In genomic region chr19:53878786-53879144, GRCh38 we compare ENCODE assay signal across 9 cellular contexts. TPM values are rescaled to one million over a fixed set of nuclear protein-coding genes. Genes with fewer than 3 reads are reported as not detected.
DNase-seq lines count a peak whose midpoint lies in the region; ATAC-seq and FAIRE-seq lines count a peak whose summit lies in the region.
"Had no signal": no experiment of that assay in that cellular context is flagged by ENCODE, and none has a peak within 500 bp of the region (broad histone marks: within the 10 kb centered on the region; RNA-seq: fewer than 3 reads in every experiment).

No MANE protein-coding gene starts in this region.

- peaks cover 2% of the 10 kb centered on the region for H3K9me3 Mint-ChIP-seq in stimulated activated naive CD8-positive, alpha-beta T cell treated with anti-CD3 and anti-CD28 coated beads, Interleukin-15, Interleukin-2, amounts not matched to agents 100 ng/mL and 50 ng/mL, for 24 hours
- H3K9me3 Mint-ChIP-seq in naive thymus-derived CD8-positive, alpha-beta T cell: peaks cover 0 to 13% (median 0%) of the 10 kb centered on the region in 9 donors
- H3K9me3 Mint-ChIP-seq: activated B cell treated with CpG ODN at 0.5 μM for 24 hours had no signal

- H3K9me3 ChIP-seq in endocrine pancreas (ENCODE audit: control insufficient read depth, low read length): no peaks in the 10 kb centered on the region

- no peak for ATAC-seq in stimulated activated naive CD8-positive, alpha-beta T cell treated with anti-CD3 and anti-CD28 coated beads, Interleukin-15, Interleukin-2, amounts not matched to agents 100 U/mL and 50 U/mL, for 24 hours
- peak in 1 of 2 donors; percentile 2 for ATAC-seq in naive thymus-derived CD8-positive, alpha-beta T cell
- ATAC-seq in HG02840 (IDR thresholded peaks at IDR 0.05; ENCODE audit: low FRiP score, unreplicated experiment): no peak

- H3K9ac ChIP-seq in endocrine pancreas (ENCODE audit: control insufficient read depth, insufficient read depth, low read length): peak overlapping the region; percentile 5

- H3K27ac Mint-ChIP-seq in stimulated activated naive CD8-positive, alpha-beta T cell treated with anti-CD3 and anti-CD28 coated beads, Interleukin-15, Interleukin-2, amounts not matched to agents 100 ng/mL and 50 ng/mL, for 24 hours: peak overlapping the region; percentile 10
- peak overlapping the region in 6 of 10 donors; percentile 43 to 78 (median 70) for H3K27ac Mint-ChIP-seq in naive thymus-derived CD8-positive, alpha-beta T cell
- H3K27ac Mint-ChIP-seq: activated B cell treated with CpG ODN at 0.5 μM for 24 hours had no signal

- FAIRE-seq in urothelium cell line (lab: Jason Lieb, UNC): no peak

- H3K4me3 Mint-ChIP-seq in stimulated activated naive CD8-positive, alpha-beta T cell treated with anti-CD3 and anti-CD28 coated beads, Interleukin-15, Interleukin-2, amounts not matched to agents 100 ng/mL and 50 ng/mL, for 24 hours: peak overlapping the region; percentile 79
- H3K4me3 Mint-ChIP-seq in naive thymus-derived CD8-positive, alpha-beta T cell: no peak overlapping the region
- H3K4me3 Mint-ChIP-seq: activated B cell treated with CpG ODN at 0.5 μM for 24 hours had no signal

- H3K4me3 ChIP-seq in endocrine pancreas (ENCODE audit: control insufficient read depth, insufficient read depth, low read length): peak overlapping the region; percentile 35

- peaks cover 27% of the 10 kb centered on the region for H3K36me3 Mint-ChIP-seq in stimulated activated naive CD8-positive, alpha-beta T cell treated with anti-CD3 and anti-CD28 coated beads, Interleukin-15, Interleukin-2, amounts not matched to agents 100 ng/mL and 50 ng/mL, for 24 hours (ENCODE audit: low read depth)
- peaks cover 10 to 16% (median 13%) of the 10 kb centered on the region in 3 donors for H3K36me3 Mint-ChIP-seq in naive thymus-derived CD8-positive, alpha-beta T cell

- POLR2A ChIA-PET in naive thymus-derived CD8-positive, alpha-beta T cell (lab: Charles Lee): interaction anchor here (4.3 kb wide), 1 partner anchor 11 kb away, joined by 57 read pairs; the partner anchor contains the start of gene MYADM

- H3K27me3 Mint-ChIP-seq in stimulated activated naive CD8-positive, alpha-beta T cell treated with anti-CD3 and anti-CD28 coated beads, Interleukin-15, Interleukin-2, amounts not matched to agents 100 ng/mL and 50 ng/mL, for 24 hours: peaks cover 8% of the 10 kb centered on the region
- peaks cover 2 to 17% (median 6%) of the 10 kb centered on the region in 5 donors for H3K27me3 Mint-ChIP-seq in naive thymus-derived CD8-positive, alpha-beta T cell

- peaks cover 60% of the 10 kb centered on the region for H3K4me1 Mint-ChIP-seq in stimulated activated naive CD8-positive, alpha-beta T cell treated with anti-CD3 and anti-CD28 coated beads, Interleukin-15, Interleukin-2, amounts not matched to agents 100 ng/mL and 50 ng/mL, for 24 hours (ENCODE audit: low read depth)
- peaks cover 33 to 62% (median 54%) of the 10 kb centered on the region in 4 donors for H3K4me1 Mint-ChIP-seq in naive thymus-derived CD8-positive, alpha-beta T cell

- no peaks in the 10 kb centered on the region for H3K4me1 ChIP-seq in endocrine pancreas (ENCODE audit: control insufficient read depth, insufficient read depth, low read length)

- peaks cover 6% of the 10 kb centered on the region for H3K36me3 ChIP-seq in endocrine pancreas (ENCODE audit: control insufficient read depth, insufficient read depth, low read length)

- H3K27me3 ChIP-seq in endocrine pancreas (ENCODE audit: control insufficient read depth, insufficient read depth, low read length): no peaks in the 10 kb centered on the region

- no peak for DNase-seq in stimulated activated naive CD8-positive, alpha-beta T cell treated with anti-CD3 and anti-CD28 coated beads, Interleukin-15, Interleukin-2, amounts not matched to agents 100 U/mL and 50 U/mL, for 24 hours
- DNase-seq in naive thymus-derived CD8-positive, alpha-beta T cell: no peak
- DNase-seq in SIG-M5 treated with dmso at 0.1 percent for 504 hours (lab: John Stamatoyannopoulos, UW; ENCODE audit: unreplicated experiment) (no peak), iPS-NIHi11 (ENCODE audit: low spot score) (no peak), urothelium cell line (ENCODE audit: low spot score) (no peak)

RNA-seq across cellular contexts. Expression of gene PRKCG, which starts 3.2 kb away (rescaled TPM):
- total RNA-seq in naive thymus-derived CD8-positive, alpha-beta T cell: not detected
- not detected for polyA plus RNA-seq in naive thymus-derived CD8-positive, alpha-beta T cell
- total RNA-seq: activated B cell treated with CpG ODN at 0.5 μM for 24 hours had no signal

RNA-seq across cellular contexts. Expression of gene MYADM, which starts 11.1 kb away (rescaled TPM):
- 10 to 100 TPM; 35.0 to 36.5 TPM for total RNA-seq in naive thymus-derived CD8-positive, alpha-beta T cell
- 10 to 100 TPM; 33.9 to 42.0 (median 40.3) TPM for polyA plus RNA-seq in naive thymus-derived CD8-positive, alpha-beta T cell

RNA-seq across cellular contexts. Expression of gene CACNG7, which starts 30.3 kb away (rescaled TPM):
- not detected for total RNA-seq in naive thymus-derived CD8-positive, alpha-beta T cell
- not detected for polyA plus RNA-seq in naive thymus-derived CD8-positive, alpha-beta T cell
- total RNA-seq: activated B cell treated with CpG ODN at 0.5 μM for 24 hours had no signal

RNA-seq across cellular contexts. Expression of gene NLRP12, which starts 54.7 kb away (rescaled TPM):
- not detected for total RNA-seq in naive thymus-derived CD8-positive, alpha-beta T cell
- under 1 TPM in 1 of 3 donors, not detected in 2; 0.21 TPM for polyA plus RNA-seq in naive thymus-derived CD8-positive, alpha-beta T cell
- total RNA-seq: activated B cell treated with CpG ODN at 0.5 μM for 24 hours had no signal
